In genomic region chr21:40439581-40439980, GRCh38 we compare ENCODE assay signal across 3 cellular contexts.
DNase-seq lines count a peak whose midpoint lies in the region; ATAC-seq, FAIRE-seq and TF ChIP-seq lines count a peak whose summit lies in the region.
"Not testable (repeated sequence)": the region's sequence is repeated elsewhere in the genome, so short reads cannot be mapped to it uniquely, and the experiment has no call there.

No MANE protein-coding gene starts in this region.

- not testable (repeated sequence) for H4K20me1 ChIP-seq in K562 (replicated peaks; ENCODE audit: control insufficient read depth, insufficient read depth, low read length)

- not testable (repeated sequence) for ATAC-seq in K562

- not testable (repeated sequence) for BruUV-seq in K562 (replicated peaks; lab: Mats Ljungman, UMichigan)

- H3K9me1 ChIP-seq in K562 (ENCODE audit: control insufficient read depth, insufficient read depth, low read length) = not testable (repeated sequence)

- not testable (repeated sequence) for H3K9me3 ChIP-seq in HEK293 (ENCODE audit: control insufficient read depth, insufficient read depth, low read depth, low read length); K562 (replicated peaks; ENCODE audit: control insufficient read depth, insufficient read depth, low read depth, low read length); esophagus muscularis mucosa

- not testable (repeated sequence) for H3K27me3 ChIP-seq in K562 (ENCODE audit: control insufficient read depth in 2 of 2, insufficient read depth in 2 of 2, low read length in 2 of 2); esophagus muscularis mucosa

- not testable (repeated sequence) for H3K36me3 ChIP-seq in HEK293 (ENCODE audit: control insufficient read depth in 2 of 2, insufficient read depth in 1 of 2, low read length in 2 of 2); K562 (ENCODE audit: control insufficient read depth, insufficient read depth, low read length); esophagus muscularis mucosa

- not testable (repeated sequence) for H3K9ac ChIP-seq in K562 (ENCODE audit: insufficient read depth in 1 of 2, low read depth in 2 of 2, low read length in 2 of 2)

- DNase-seq in K562 (ENCODE audit: extremely low read depth in 1 of 4, low spot score in 3 of 4) = not testable (repeated sequence)
- DNase-seq in esophagus muscularis mucosa (ENCODE audit: extremely low spot score) = peak; percentile 24

- TF ChIP-seq RAD21 in K562 (CRISPR knock-in tag; conservative IDR thresholded peaks at IDR 0.05 in 1 of 2, IDR thresholded peaks at IDR 0.05 in 1 of 2) = not testable (repeated sequence)

- TF ChIP-seq CTCF in HEK293 (tag by site-specific recombination; IDR thresholded peaks at IDR 0.05); K562 (IDR thresholded peaks at IDR 0.05 in 2 of 3, conservative IDR thresholded peaks at IDR 0.05 in 1 of 3; ENCODE audit: insufficient read depth in 2 of 3, low read depth in 1 of 3, low read length in 3 of 3); esophagus muscularis mucosa (IDR thresholded peaks at IDR 0.05): not testable (repeated sequence)

- H3K79me2 ChIP-seq in K562 (ENCODE audit: control insufficient read depth, insufficient read depth, low read length) = not testable (repeated sequence)

- H3K4me3 ChIP-seq in HEK293 (ENCODE audit: low read depth, low read length); K562; esophagus muscularis mucosa: not testable (repeated sequence)

- not testable (repeated sequence) for TF ChIP-seq POLR2A in K562 (conservative IDR thresholded peaks at IDR 0.05); esophagus muscularis mucosa (IDR thresholded peaks at IDR 0.05; ENCODE audit: low read depth)

- not testable (repeated sequence) for H3K4me2 ChIP-seq in K562 (ENCODE audit: insufficient read depth, low read length)

- CTCF ChIA-PET in HEK293 (lab: Yijun Ruan, JAX); K562 (lab: Yijun Ruan, JAX; ENCODE audit: low intra/inter-chr PET ratio): not testable (repeated sequence)

- H3K27ac ChIP-seq in HEK293 (ENCODE audit: extremely low read depth, low read depth, low read length); K562 (ENCODE audit: extremely low read depth, low read depth, low read length); esophagus muscularis mucosa (replicated peaks in 1 of 4): not testable (repeated sequence)

- intact Hi-C loops in K562 (cut with micrococcal nuclease); esophagus muscularis mucosa (cut with DNase I): not testable (repeated sequence)

- in situ Hi-C loops in K562 (cut with MboI) = not testable (repeated sequence)

- not testable (repeated sequence) for FAIRE-seq in K562 (lab: Jason Lieb, UNC)

- H2AFZ ChIP-seq in K562 (ENCODE audit: low read depth, low read length) = not testable (repeated sequence)

- not testable (repeated sequence) for TF ChIP-seq EP300 in K562 (IDR thresholded peaks at IDR 0.05; ENCODE audit: low read length); esophagus muscularis mucosa (IDR thresholded peaks at IDR 0.05)

- H3K4me1 ChIP-seq in HEK293 (ENCODE audit: control insufficient read depth, insufficient read depth, low read length); K562 (replicated peaks in 1 of 2; ENCODE audit: control insufficient read depth in 2 of 2, insufficient read depth in 2 of 2, low read length in 2 of 2); esophagus muscularis mucosa: not testable (repeated sequence)

- 0% methylated on average over 2 of the region's 2 CpGs for WGBS in K562 (ENCODE audit: insufficient coverage, low coverage, missing lambda C conversion rate)
- 75% methylated on average over 2 of the region's 2 CpGs for WGBS in esophagus muscularis mucosa

- POLR2A ChIA-PET in HEK293 (lab: Yijun Ruan, JAX); K562 (lab: Yijun Ruan, JAX): not testable (repeated sequence)

TF ChIP-seq in HEK293, 187 proteins besides CTCF, POLR2A, EP300 and RAD21:
- peak; percentile 87 for TF ChIP-seq SETDB1 (IDR thresholded peaks at IDR 0.05; ENCODE audit: insufficient read length, low read length)

TF ChIP-seq in K562, 482 proteins besides CTCF, POLR2A, EP300 and RAD21:
- TF ChIP-seq ZNF431 (CRISPR knock-in tag; IDR thresholded peaks at IDR 0.05) = peak; percentile 64; the same call in 1 of the 2 replicates
